ENCODE assay signal across 3 cellular contexts in genomic region chr15:69912116-69912515, GRCh38.
"Had no signal": no experiment of that assay in that cellular context is flagged by ENCODE, and none has a peak within 500 bp of the region (broad histone marks: within the 10 kb centered on the region; RNA-seq: fewer than 3 reads in every experiment).

No MANE protein-coding gene starts in this region.

- ATAC-seq: GM12878 had no signal

- H3K4me3 ChIP-seq: GM12878 had no signal

- DNase-seq: GDM1, GF-D8 had no signal
